In the genomic region with DNA sequence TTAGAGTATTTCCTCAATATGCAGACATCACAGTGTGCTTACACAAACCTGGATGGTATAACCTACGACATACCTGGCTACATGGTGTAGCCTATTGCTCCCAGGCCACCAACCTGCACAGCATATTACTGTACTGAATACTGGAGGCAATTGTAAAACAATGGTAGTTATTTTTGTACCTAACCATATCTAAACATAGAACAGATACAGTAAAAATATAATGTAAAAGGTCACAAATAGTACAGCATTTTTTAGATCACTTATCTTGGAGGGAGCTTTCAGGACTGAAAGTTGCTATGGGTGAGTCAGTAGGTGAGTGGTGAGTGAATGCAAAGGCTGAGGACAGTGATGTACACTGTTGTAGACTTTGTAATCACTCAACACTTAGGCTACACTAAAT, we compare ENCODE assay signal across 18 cellular contexts.
DNase-seq lines count a peak whose midpoint lies in the region; ATAC-seq and TF ChIP-seq lines count a peak whose summit lies in the region.
"Had no signal": no experiment of that assay in that cellular context is flagged by ENCODE, and none has a peak within 500 bp of the region (broad histone marks: within the 10 kb centered on the region; RNA-seq: fewer than 3 reads in every experiment).

No MANE protein-coding gene starts in this region.

- peak; percentile 13 for DNase-seq in GM12865 (ENCODE audit: low read depth)
- no peak for DNase-seq in RPMI8226
- no peak for DNase-seq in NK-92 (lab: John Stamatoyannopoulos, UW; ENCODE audit: unreplicated experiment)
- no peak for DNase-seq in A673 (ENCODE audit: low spot score)
- DNase-seq in sigmoid colon, result no peak
- DNase-seq: activated CD4-positive, alpha-beta T cell treated with anti-CD3 and anti-CD28 coated beads, Interleukin-2, amount 10 ng/mL, durations not matched to agents 24 days and 14 days; activated gamma-delta T cell treated with Interleukin-2 at 50 U/mL for 16 hours; brain microvascular endothelial cell; islet precursor cell; NCI-H1417 treated with DMSO at 0.1 percent for 48 hours; NCI-H510A treated with DMSO at 0.1 percent for 48 hours; ovary; transverse colon had no signal

- POLR2A ChIA-PET in A673 (lab: Charles Lee; ENCODE audit: low non-redundant PET), result no interaction called here

- BruUV-seq in A673 (replicated peaks; lab: Mats Ljungman, UMichigan), result no TSS peak

- no peak overlapping the region for H3K4me3 ChIP-seq in GM12865 (ENCODE audit: low read depth, low read length)
- no peak overlapping the region for H3K4me3 ChIP-seq in A673 (ENCODE audit: low read depth, low read length, poor library complexity, severe bottlenecking)
- H3K4me3 ChIP-seq in sigmoid colon, result no peak overlapping the region
- H3K4me3 ChIP-seq: gastroesophageal sphincter, ovary, transverse colon had no signal

- no peaks in the 10 kb centered on the region for H3K27me3 ChIP-seq in A673 (replicated peaks; ENCODE audit: insufficient read depth, low read depth, low read length, poor library complexity)
- H3K27me3 ChIP-seq in sigmoid colon, result no peaks in the 10 kb centered on the region
- H3K27me3 ChIP-seq: brain microvascular endothelial cell, gastroesophageal sphincter, ovary, transverse colon had no signal

- no peaks in the 10 kb centered on the region for H3K36me3 ChIP-seq in A673 (ENCODE audit: insufficient read depth, low read length, poor library complexity, severe bottlenecking)
- H3K36me3 ChIP-seq in sigmoid colon, result no peaks in the 10 kb centered on the region
- H3K36me3 ChIP-seq: brain microvascular endothelial cell, gastroesophageal sphincter, ovary, transverse colon had no signal

- ATAC-seq in GM19463 (IDR thresholded peaks at IDR 0.05; ENCODE audit: unreplicated experiment) (peak; percentile 85), HG02852 (IDR thresholded peaks at IDR 0.05; ENCODE audit: unreplicated experiment) (peak; percentile 94), HG03520 (IDR thresholded peaks at IDR 0.05; ENCODE audit: unreplicated experiment) (peak; percentile 91)
- ATAC-seq: gastroesophageal sphincter, Panc1 had no signal

- H3K4me1 ChIP-seq in A673 (ENCODE audit: insufficient read depth, low read length, poor library complexity, severe bottlenecking), result no peaks in the 10 kb centered on the region
- H3K4me1 ChIP-seq in sigmoid colon, result peaks cover 0 to 8% (median 0%) of the 10 kb centered on the region in 4 donors
- H3K4me1 ChIP-seq: transverse colon had no signal

- TF ChIP-seq EP300 in sigmoid colon (IDR thresholded peaks at IDR 0.05), result no peak

- WGBS in sigmoid colon, 2 donors, result 48 to 64% methylated on average over 1 of the region's 1 CpG

- no peak for TF ChIP-seq CTCF in GM12865 (IDR thresholded peaks at IDR 0.05; ENCODE audit: insufficient read depth, low read depth, low read length, missing control alignments)
- no peak for TF ChIP-seq CTCF in A673 (conservative IDR thresholded peaks at IDR 0.05; ENCODE audit: low read depth, low read length)
- no peak for TF ChIP-seq CTCF in sigmoid colon (IDR thresholded peaks at IDR 0.05)

- H3K9me3 ChIP-seq in A673 (ENCODE audit: low read depth, low read length, poor library complexity, severe bottlenecking), result peaks cover 9% of the 10 kb centered on the region
- H3K9me3 ChIP-seq in sigmoid colon, result no peaks in the 10 kb centered on the region
- H3K9me3 ChIP-seq: gastroesophageal sphincter, ovary, transverse colon had no signal

- H3K27ac ChIP-seq in A673 (ENCODE audit: low read depth, low read length, poor library complexity, severe bottlenecking) (no peak overlapping the region), sigmoid colon (no peak overlapping the region)
- H3K27ac ChIP-seq: brain microvascular endothelial cell, gastroesophageal sphincter, ovary, transverse colon had no signal

- intact Hi-C loops in A673 (cut with micrococcal nuclease; ENCODE audit: unreplicated experiment), result no loop called here
- intact Hi-C loops in sigmoid colon (cut with DNase I), result no loop called here

- CTCF ChIA-PET in A673 (lab: Charles Lee), result no interaction called here

- no peak for TF ChIP-seq POLR2A in sigmoid colon (IDR thresholded peaks at IDR 0.05)
